1 cellular context compared by ENCODE assay signal in genomic region chr15:37980010-37980409, GRCh38.
TF ChIP-seq lines count a peak whose summit lies in the region.

No MANE protein-coding gene starts in this region.

TF ChIP-seq in GM23338, 12 proteins besides CTCF, POLR2A, EP300 and RAD21 (continued from another document):
- no peak for TF ChIP-seq ETS1 (IDR thresholded peaks at IDR 0.05)
- TF ChIP-seq REST (IDR thresholded peaks at IDR 0.05; ENCODE audit: unreplicated experiment), result no peak
- no peak for TF ChIP-seq ZNF462 (CRISPR knock-in tag; IDR thresholded peaks at IDR 0.05)
- TF ChIP-seq STAT1 (IDR thresholded peaks at IDR 0.05; ENCODE audit: unreplicated experiment), result no peak
- TF ChIP-seq CREB1 (CRISPR knock-in tag; IDR thresholded peaks at IDR 0.05; ENCODE audit: low read depth), result no peak
- no peak for TF ChIP-seq NANOG (IDR thresholded peaks at IDR 0.05; ENCODE audit: borderline replicate concordance)
- no peak for TF ChIP-seq EZH2 (IDR thresholded peaks at IDR 0.05; ENCODE audit: low read depth, unreplicated experiment)
